In the genomic region with DNA sequence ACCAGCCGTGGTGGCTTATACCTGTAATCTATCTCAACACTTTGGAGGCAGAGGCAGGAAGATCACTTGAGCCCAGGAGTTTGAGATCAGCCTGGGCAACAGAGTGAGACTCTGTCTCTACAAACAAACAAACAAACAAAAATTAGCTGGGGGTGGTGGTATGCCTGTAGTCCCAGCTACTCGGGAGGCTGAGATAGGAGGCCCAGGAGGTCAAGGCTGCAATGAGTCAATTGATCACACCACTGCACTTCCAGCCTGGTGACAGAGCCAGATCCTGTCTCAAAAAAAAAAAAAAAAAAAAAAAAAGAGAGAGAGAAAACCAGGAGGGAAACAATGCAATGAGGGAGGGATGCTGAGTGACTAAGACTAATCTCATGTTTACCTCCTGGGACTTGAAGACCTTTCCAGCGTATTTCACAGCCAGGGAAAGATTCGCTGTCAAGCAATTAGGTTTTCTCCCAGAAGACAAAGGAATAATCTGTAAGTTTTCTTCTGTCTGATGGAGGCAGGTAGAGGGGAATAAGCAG, we compare ENCODE assay signal across 14 cellular contexts.
"Had no signal": no experiment of that assay in that cellular context is flagged by ENCODE, and none has a peak within 500 bp of the region (broad histone marks: within the 10 kb centered on the region; RNA-seq: fewer than 3 reads in every experiment).

No MANE protein-coding gene starts in this region.

- H3K27me3 ChIP-seq: stomach had no signal

- ATAC-seq: activated CD8-positive, alpha-beta T cell treated with anti-CD3 and anti-CD28 coated beads for 36 hours; natural killer cell had no signal

- H3K9me3 Mint-ChIP-seq: activated CD8-positive, alpha-beta T cell treated with anti-CD3 and anti-CD28 coated beads for 36 hours; activated naive CD8-positive, alpha-beta T cell treated with anti-CD3 and anti-CD28 coated beads, Interleukin-2, amount 10 ng/mL, durations not matched to agents 7 days and 5 days; immature natural killer cell; natural killer cell had no signal

- FAIRE-seq: urothelium cell line had no signal

- H3K27ac ChIP-seq: coronary artery, stomach, thoracic aorta had no signal

- H3K27ac Mint-ChIP-seq: activated CD8-positive, alpha-beta T cell treated with anti-CD3 and anti-CD28 coated beads for 36 hours; activated naive CD8-positive, alpha-beta T cell treated with anti-CD3 and anti-CD28 coated beads, Interleukin-2, amount 10 ng/mL, durations not matched to agents 7 days and 5 days; immature natural killer cell; natural killer cell had no signal

- H3K4me1 ChIP-seq: stomach had no signal

- H3K4me1 Mint-ChIP-seq: activated naive CD8-positive, alpha-beta T cell treated with anti-CD3 and anti-CD28 coated beads, Interleukin-2, amount 10 ng/mL, durations not matched to agents 7 days and 5 days; immature natural killer cell; natural killer cell had no signal

- H3K9me3 ChIP-seq: stomach, thoracic aorta had no signal

- H3K4me3 Mint-ChIP-seq: activated CD8-positive, alpha-beta T cell treated with anti-CD3 and anti-CD28 coated beads for 36 hours; activated naive CD8-positive, alpha-beta T cell treated with anti-CD3 and anti-CD28 coated beads, Interleukin-2, amount 10 ng/mL, durations not matched to agents 7 days and 5 days; immature natural killer cell; natural killer cell had no signal

- H3K4me3 ChIP-seq: coronary artery, stomach, thoracic aorta had no signal

- H3K36me3 ChIP-seq: stomach, thoracic aorta had no signal

- H3K36me3 Mint-ChIP-seq: activated naive CD8-positive, alpha-beta T cell treated with anti-CD3 and anti-CD28 coated beads, Interleukin-2, amount 10 ng/mL, durations not matched to agents 7 days and 5 days; immature natural killer cell; natural killer cell had no signal

- DNase-seq: activated CD8-positive, alpha-beta memory T cell treated with anti-CD3 and anti-CD28 coated beads, Interleukin-2, amount 50 U/mL, for 4 hours; activated CD8-positive, alpha-beta T cell treated with anti-CD3 and anti-CD28 coated beads for 36 hours; activated naive CD8-positive, alpha-beta T cell treated with anti-CD3 and anti-CD28 coated beads, Interleukin-2, amount 10 ng/mL, durations not matched to agents 7 days and 5 days; anterior cingulate cortex; effector CD8-positive, alpha-beta T cell; hypothalamus; immature natural killer cell; natural killer cell; stimulated activated CD4-positive, alpha-beta T cell treated with anti-CD3 and anti-CD28 coated beads, Interleukin-4, amount 100 ng/mL, for 4 hours; stomach; T-helper 9 cell had no signal
